Comparison of ENCODE assay signal across 9 cellular contexts in the genomic region with DNA sequence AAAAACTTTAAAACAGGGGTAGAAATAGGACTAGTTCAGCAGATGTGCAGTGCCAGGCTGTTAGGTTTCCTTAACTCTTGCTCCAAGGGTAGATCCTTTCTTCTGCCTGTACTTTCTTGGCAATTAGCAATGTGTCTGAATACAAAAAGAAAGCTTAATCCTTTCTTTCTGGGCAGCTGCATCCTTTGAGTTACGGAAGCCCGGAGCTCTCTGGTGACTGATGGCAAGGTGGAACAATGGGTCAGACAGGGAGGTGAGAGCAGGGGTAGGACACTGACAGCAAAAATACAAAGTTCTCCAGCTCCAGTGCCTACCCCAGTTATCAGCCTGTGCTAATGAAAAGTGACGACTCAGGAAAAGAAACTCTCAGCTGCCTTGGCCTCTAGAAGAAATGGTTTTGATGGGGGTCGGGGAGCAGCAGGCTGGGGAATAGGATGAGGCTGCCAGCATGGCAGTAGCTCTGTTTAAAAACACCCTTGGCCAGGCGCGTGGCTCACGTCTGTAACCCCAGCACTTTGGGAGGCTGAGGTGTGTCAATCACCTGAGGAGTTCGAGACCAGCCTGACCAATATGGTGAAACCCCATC. TPM values are rescaled to one million over a fixed set of nuclear protein-coding genes. Genes with fewer than 3 reads are reported as not detected.
DNase-seq lines count a peak whose midpoint lies in the region; ATAC-seq and TF ChIP-seq lines count a peak whose summit lies in the region.
"Had no signal": no experiment of that assay in that cellular context is flagged by ENCODE, and none has a peak within 500 bp of the region (broad histone marks: within the 10 kb centered on the region; RNA-seq: fewer than 3 reads in every experiment).

No MANE protein-coding gene starts in this region.

- no peak overlapping the region for H3K27ac ChIP-seq in KMS-11
- H3K27ac ChIP-seq in foreskin keratinocyte, result peak overlapping the region; percentile 4

- no peaks in the 10 kb centered on the region for H3K27me3 Mint-ChIP-seq in activated CD4-positive, alpha-beta memory T cell treated with anti-CD3 and anti-CD28 coated beads, Interleukin-2, amount 10 ng/mL, durations not matched to agents 7 days and 5 days

- TF ChIP-seq CTCF in KMS-11 (conservative IDR thresholded peaks at IDR 0.05; ENCODE audit: low read depth, low read length) (no peak), foreskin keratinocyte (conservative IDR thresholded peaks at IDR 0.05) (no peak)

- H2AFZ ChIP-seq in KMS-11 (ENCODE audit: low read depth), result peak overlapping the region; percentile 34; the same call in 1 of the 2 replicates

- H3K36me3 ChIP-seq in KMS-11 (ENCODE audit: insufficient read depth), result no peaks in the 10 kb centered on the region

- H3K36me3 Mint-ChIP-seq in activated CD4-positive, alpha-beta memory T cell treated with anti-CD3 and anti-CD28 coated beads, Interleukin-2, amount 10 ng/mL, durations not matched to agents 7 days and 5 days (ENCODE audit: low read depth), result no peaks in the 10 kb centered on the region
- H3K36me3 Mint-ChIP-seq in stimulated activated effector memory CD8-positive, alpha-beta T cell treated with anti-CD3 and anti-CD28 coated beads, Interleukin-12 subunit alpha, Interleukin-12 subunit beta, amount 100 ng/mL, for 72 hours, result no peaks in the 10 kb centered on the region

- H3K27ac Mint-ChIP-seq in activated CD4-positive, alpha-beta memory T cell treated with anti-CD3 and anti-CD28 coated beads, Interleukin-2, amount 10 ng/mL, durations not matched to agents 7 days and 5 days, result peak overlapping the region; percentile 85
- H3K27ac Mint-ChIP-seq in stimulated activated effector memory CD8-positive, alpha-beta T cell treated with anti-CD3 and anti-CD28 coated beads, Interleukin-12 subunit alpha, Interleukin-12 subunit beta, amount 100 ng/mL, for 72 hours, result peak overlapping the region; percentile 97

- CTCF ChIA-PET in activated CD4-positive, alpha-beta memory T cell treated with anti-CD3 and anti-CD28 coated beads, Interleukin-2, amount 10 ng/mL, durations not matched to agents 7 days and 5 days (lab: Charles Lee), result no interaction called here

- H3K4me3 Mint-ChIP-seq in activated CD4-positive, alpha-beta memory T cell treated with anti-CD3 and anti-CD28 coated beads, Interleukin-2, amount 10 ng/mL, durations not matched to agents 7 days and 5 days, result peak overlapping the region; percentile 13
- H3K4me3 Mint-ChIP-seq in stimulated activated effector memory CD8-positive, alpha-beta T cell treated with anti-CD3 and anti-CD28 coated beads, Interleukin-12 subunit alpha, Interleukin-12 subunit beta, amount 100 ng/mL, for 72 hours, result peak overlapping the region; percentile 72

- no peaks in the 10 kb centered on the region for H4K20me1 ChIP-seq in KMS-11 (ENCODE audit: insufficient read depth)

- no peaks in the 10 kb centered on the region for H3K79me2 ChIP-seq in KMS-11 (ENCODE audit: insufficient read depth, low read depth)

- H3K9me3 Mint-ChIP-seq in activated CD4-positive, alpha-beta memory T cell treated with anti-CD3 and anti-CD28 coated beads, Interleukin-2, amount 10 ng/mL, durations not matched to agents 7 days and 5 days, result no peaks in the 10 kb centered on the region
- H3K9me3 Mint-ChIP-seq in stimulated activated effector memory CD8-positive, alpha-beta T cell treated with anti-CD3 and anti-CD28 coated beads, Interleukin-12 subunit alpha, Interleukin-12 subunit beta, amount 100 ng/mL, for 72 hours, result no peaks in the 10 kb centered on the region

- POLR2A ChIA-PET in activated CD4-positive, alpha-beta memory T cell treated with anti-CD3 and anti-CD28 coated beads, Interleukin-2, amount 10 ng/mL, durations not matched to agents 7 days and 5 days (lab: Charles Lee), result interaction anchor here (0.7 to 15.2 kb wide), 7 partner anchors 9 to 46 kb away, joined by 3 to 298 read pairs (median 5); partner anchors contain the start of gene TOB1

- no peak overlapping the region for H3K4me3 ChIP-seq in KMS-11 (IDR thresholded peaks at IDR 0.05; ENCODE audit: insufficient read depth, low read depth, low read length)

- peaks cover 54% of the 10 kb centered on the region for H3K4me1 Mint-ChIP-seq in activated CD4-positive, alpha-beta memory T cell treated with anti-CD3 and anti-CD28 coated beads, Interleukin-2, amount 10 ng/mL, durations not matched to agents 7 days and 5 days
- H3K4me1 Mint-ChIP-seq in stimulated activated effector memory CD8-positive, alpha-beta T cell treated with anti-CD3 and anti-CD28 coated beads, Interleukin-12 subunit alpha, Interleukin-12 subunit beta, amount 100 ng/mL, for 72 hours, result peaks cover 53% of the 10 kb centered on the region

- H3K4me2 ChIP-seq in KMS-11, result peak overlapping the region; percentile 27; the same call in 1 of the 2 replicates

- intact Hi-C loops in head of caudate nucleus (cut with DNase I), result no loop called here

- H3K27me3 ChIP-seq in KMS-11 (ENCODE audit: insufficient read depth, low read depth) (no peaks in the 10 kb centered on the region), foreskin keratinocyte (no peaks in the 10 kb centered on the region)

- DNase-seq in activated CD4-positive, alpha-beta memory T cell treated with anti-CD3 and anti-CD28 coated beads, Interleukin-2, amount 10 ng/mL, durations not matched to agents 7 days and 5 days, result no peak
- DNase-seq in foreskin keratinocyte, result no peak
- no peak for DNase-seq in stimulated activated effector memory CD8-positive, alpha-beta T cell treated with anti-CD3 and anti-CD28 coated beads, Interleukin-12 subunit alpha, Interleukin-12 subunit beta, amount 100 ng/mL, for 72 hours (ENCODE audit: low spot score in 2 of 2)
- DNase-seq in anterior cingulate cortex (lab: John Stamatoyannopoulos, UW), result no peak
- DNase-seq in head of caudate nucleus, result no peak
- DNase-seq in NCI-H2196 (lab: John Stamatoyannopoulos, UW; ENCODE audit: unreplicated experiment), result no peak
- DNase-seq: activated gamma-delta T cell treated with Interleukin-2 at 50 U/mL for 16 hours, substantia nigra had no signal

- ATAC-seq in foreskin keratinocyte, result no peak
- no peak for ATAC-seq in stimulated activated effector memory CD8-positive, alpha-beta T cell treated with anti-CD3 and anti-CD28 coated beads, Interleukin-12 subunit alpha, Interleukin-12 subunit beta, amount 100 ng/mL, for 72 hours

- H3K9ac ChIP-seq in KMS-11, result no peak overlapping the region

- H3K4me1 ChIP-seq in KMS-11 (ENCODE audit: low read depth, poor library complexity, severe bottlenecking), result peaks cover 33% of the 10 kb centered on the region
- peaks cover 34% of the 10 kb centered on the region for H3K4me1 ChIP-seq in foreskin keratinocyte

RNA-seq across cellular contexts. Expression of gene TOB1, which starts 36.7 kb away (rescaled TPM):
- total RNA-seq in activated CD4-positive, alpha-beta memory T cell treated with anti-CD3 and anti-CD28 coated beads, Interleukin-2, amount 10 ng/mL, durations not matched to agents 7 days and 5 days, result 100 to 1,000 TPM; 121 to 124 TPM
- total RNA-seq in foreskin keratinocyte, result 45.2 and 49.1 TPM in 2 replicates
- polyA plus RNA-seq in foreskin keratinocyte, result 31.7 and 35.3 TPM in 2 replicates
